Comparison of ENCODE assay signal across 26 cellular contexts in genomic region chr4:8152090-8152864, GRCh38.
"Had no signal": no experiment of that assay in that cellular context is flagged by ENCODE, and none has a peak within 500 bp of the region (broad histone marks: within the 10 kb centered on the region; RNA-seq: fewer than 3 reads in every experiment).

No MANE protein-coding gene starts in this region.

- H3K4me1 ChIP-seq: SJSA1 had no signal

- ATAC-seq: activated CD8-positive, alpha-beta T cell treated with anti-CD3 and anti-CD28 coated beads, Interleukin-2, amount 10 ng/mL, durations not matched to agents 7 days and 5 days; Panc1 had no signal

- H3K36me3 ChIP-seq: SJSA1 had no signal

- H3K36me3 Mint-ChIP-seq: activated naive CD8-positive, alpha-beta T cell; brain had no signal

- H3K27ac Mint-ChIP-seq: activated CD8-positive, alpha-beta T cell treated with anti-CD3 and anti-CD28 coated beads, Interleukin-2, amount 10 ng/mL, durations not matched to agents 7 days and 5 days; activated naive CD4-positive, alpha-beta T cell treated with anti-CD3 and anti-CD28 coated beads for 36 hours; activated naive CD8-positive, alpha-beta T cell; activated T-helper 1 cell treated with anti-CD3 and anti-CD28 coated beads, Interleukin-12 subunit alpha, Interleukin-12 subunit beta, Interleukin-2, Interleukin-4 antibody, amounts not matched to agents 30 ng/mL and 10 ng/mL and 1 ng/mL, durations not matched to agents 14 hours and 24 hours and 36 hours; brain; T-helper 1 cell treated with Interleukin-12 subunit alpha and Interleukin-12 subunit beta and Interleukin-4 antibody, amounts not matched to agents 30 μg/mL and 1 μg/mL, for 36 hours had no signal

- H3K27me3 Mint-ChIP-seq: activated naive CD8-positive, alpha-beta T cell had no signal

- H3K27ac ChIP-seq: SJSA1 had no signal

- H3K4me3 ChIP-seq: SJSA1 had no signal

- DNase-seq: activated CD4-positive, alpha-beta T cell treated with anti-CD3 and anti-CD28 coated beads for 48 hours; activated CD4-positive, alpha-beta T cell treated with anti-CD3 and anti-CD28 coated beads, Interleukin-2, amount 50 U/mL, for 4 hours; activated CD4-positive, CD25-positive, alpha-beta regulatory T cell treated with anti-CD3 and anti-CD28 coated beads, Interleukin-2, amount 50 U/mL, for 72 hours; activated CD8-positive, alpha-beta memory T cell treated with anti-CD3 and anti-CD28 coated beads, Interleukin-2, amount 50 U/mL, for 48 hours; activated CD8-positive, alpha-beta T cell treated with anti-CD3 and anti-CD28 coated beads, Interleukin-2, amount 10 ng/mL, durations not matched to agents 7 days and 5 days; activated effector memory CD4-positive, alpha-beta T cell treated with Interleukin-2 at 50 U/mL for 16 hours; activated naive CD4-positive, alpha-beta T cell treated with anti-CD3 and anti-CD28 coated beads for 36 hours; activated T-cell treated with anti-CD3 and anti-CD28 coated beads, Interleukin-2, amount 50 U/mL, for 1 hour; amygdala; Karpas-422; NCI-H1105 treated with DMSO at 0.1 percent for 48 hours; NCI-H1436 treated with DMSO at 0.1 percent for 48 hours; NCI-H187; NCI-H2081; NCI-H510A treated with DMSO at 0.1 percent for 48 hours; NCI-H69; NK-92 treated with Interleukin-12 subunit alpha and Interleukin-12 subunit beta, amount 100 ng/mL, for 24 hours; OCI-M1; RPMI8226; SHP77 had no signal

- H3K9me3 ChIP-seq: SJSA1 had no signal

- H3K4me3 Mint-ChIP-seq: activated CD8-positive, alpha-beta T cell treated with anti-CD3 and anti-CD28 coated beads, Interleukin-2, amount 10 ng/mL, durations not matched to agents 7 days and 5 days; activated naive CD4-positive, alpha-beta T cell treated with anti-CD3 and anti-CD28 coated beads for 36 hours; activated naive CD8-positive, alpha-beta T cell; activated T-helper 1 cell treated with anti-CD3 and anti-CD28 coated beads, Interleukin-12 subunit alpha, Interleukin-12 subunit beta, Interleukin-2, Interleukin-4 antibody, amounts not matched to agents 30 ng/mL and 10 ng/mL and 1 ng/mL, durations not matched to agents 14 hours and 24 hours and 36 hours; brain; T-helper 1 cell treated with Interleukin-12 subunit alpha and Interleukin-12 subunit beta and Interleukin-4 antibody, amounts not matched to agents 30 μg/mL and 1 μg/mL, for 36 hours had no signal

- H3K9me3 Mint-ChIP-seq: activated naive CD4-positive, alpha-beta T cell treated with anti-CD3 and anti-CD28 coated beads for 36 hours; activated T-helper 1 cell treated with anti-CD3 and anti-CD28 coated beads, Interleukin-12 subunit alpha, Interleukin-12 subunit beta, Interleukin-2, Interleukin-4 antibody, amounts not matched to agents 30 ng/mL and 10 ng/mL and 1 ng/mL, durations not matched to agents 14 hours and 24 hours and 36 hours; T-helper 1 cell treated with Interleukin-12 subunit alpha and Interleukin-12 subunit beta and Interleukin-4 antibody, amounts not matched to agents 30 μg/mL and 1 μg/mL, for 36 hours had no signal
